Comparison of ENCODE assay signal across 8 cellular contexts in the genomic region with DNA sequence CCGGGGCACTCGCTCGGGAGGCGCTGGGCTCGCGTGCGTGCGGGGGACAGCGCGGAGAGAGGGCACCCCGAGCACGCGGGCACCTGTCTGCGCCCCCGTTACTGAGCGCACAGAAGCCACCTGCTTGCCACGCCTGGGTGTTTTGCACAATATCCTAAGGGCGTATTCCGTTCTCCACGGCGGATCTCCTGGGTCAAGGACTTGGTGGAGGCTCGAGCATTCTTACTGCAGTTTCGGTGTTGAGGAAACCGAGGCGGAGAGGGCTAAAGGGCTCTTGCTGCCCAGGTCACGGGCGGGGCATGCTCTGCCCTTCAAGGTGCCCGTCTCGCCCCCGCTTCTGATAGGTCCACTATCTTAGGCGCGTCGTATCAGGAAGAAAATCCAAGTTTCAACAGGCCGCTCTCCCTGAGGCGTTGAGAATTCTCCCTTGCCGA. TPM values are rescaled to one million over a fixed set of nuclear protein-coding genes. Genes with fewer than 3 reads are reported as not detected.
DNase-seq lines count a peak whose midpoint lies in the region; ATAC-seq, FAIRE-seq and TF ChIP-seq lines count a peak whose summit lies in the region.

No MANE protein-coding gene starts in this region.

- peak overlapping the region; percentile 82 for H3K4me3 Mint-ChIP-seq in Calu3 (ENCODE audit: low read depth, unreplicated experiment)

- peak overlapping the region; percentile 78 to 94 (median 84) for H3K4me3 ChIP-seq in esophagus squamous epithelium
- H3K4me3 ChIP-seq in neural cell (ENCODE audit: low read length) = peak overlapping the region; percentile 84

- no peaks in the 10 kb centered on the region for H3K79me2 ChIP-seq in neural cell (replicated peaks; ENCODE audit: insufficient read depth, low read length)

- no peak for TF ChIP-seq EP300 in neural cell (conservative IDR thresholded peaks at IDR 0.05; ENCODE audit: poor library complexity, severe bottlenecking)

- H3K9ac ChIP-seq in neural cell (ENCODE audit: low read length) = peak overlapping the region; percentile 58

- H3K27me3 Mint-ChIP-seq in Calu3 (ENCODE audit: unreplicated experiment) = no peaks in the 10 kb centered on the region

- H3K9me3 Mint-ChIP-seq in Calu3 (ENCODE audit: low read depth, unreplicated experiment) = no peaks in the 10 kb centered on the region

- TF ChIP-seq CTCF in Calu3 (IDR thresholded peaks at IDR 0.05; ENCODE audit: unreplicated experiment) (no peak), esophagus squamous epithelium (IDR thresholded peaks at IDR 0.05) (no peak), neural cell (IDR thresholded peaks at IDR 0.05; ENCODE audit: poor library complexity, severe bottlenecking) (no peak)

- peak overlapping the region; percentile 87 for H3K4me2 ChIP-seq in neural cell (ENCODE audit: low read length)

- no peaks in the 10 kb centered on the region for H3F3A ChIP-seq in neural cell (ENCODE audit: insufficient read depth, low read length, poor library complexity, severe bottlenecking)

- H3K27ac ChIP-seq in esophagus squamous epithelium (peak overlapping the region; percentile 86 to 90 (median 87)), neural cell (ENCODE audit: low read length) (no peak overlapping the region)

- DNase-seq in Calu3 (peak; percentile 34), SW480 (ENCODE audit: low spot score) (peak; percentile 54), esophagus squamous epithelium (lab: John Stamatoyannopoulos, UW) (no peak), frontal cortex (ENCODE audit: low spot score in 2 of 2) (no peak), mesenteric fat pad (ENCODE audit: low spot score) (no peak)

- no TSS peak for BruUV-seq in Calu3 (replicated peaks; lab: Mats Ljungman, UMichigan)

- intact Hi-C loops in Calu3 (cut with micrococcal nuclease; ENCODE audit: unreplicated experiment) = no loop called here
- intact Hi-C loops in esophagus squamous epithelium (cut with DNase I) = no loop called here

- CTCF ChIA-PET in Calu3 (lab: Charles Lee) = no interaction called here

- peaks cover 0 to 13% (median 10%) of the 10 kb centered on the region in 3 donors for H3K9me3 ChIP-seq in esophagus squamous epithelium
- no peaks in the 10 kb centered on the region for H3K9me3 ChIP-seq in neural cell (ENCODE audit: low read length)

- H3K27ac Mint-ChIP-seq in Calu3 (ENCODE audit: unreplicated experiment) = no peak overlapping the region

- no peak for TF ChIP-seq POLR2A in esophagus squamous epithelium (IDR thresholded peaks at IDR 0.05)

- no peaks in the 10 kb centered on the region for H4K20me1 ChIP-seq in neural cell (ENCODE audit: insufficient read depth)

- WGBS in esophagus squamous epithelium, 2 donors = 0 to 1% methylated on average over 21 to 28 of the region's 36 CpGs

- no peaks in the 10 kb centered on the region for H3K9me2 ChIP-seq in neural cell (ENCODE audit: insufficient read depth, low read length)

- ATAC-seq in HG02759 (IDR thresholded peaks at IDR 0.05; ENCODE audit: unreplicated experiment) (peak; percentile 0), GM18868 (IDR thresholded peaks at IDR 0.05; ENCODE audit: unreplicated experiment) (no peak)

- peaks cover 16% of the 10 kb centered on the region for H3K36me3 Mint-ChIP-seq in Calu3 (ENCODE audit: insufficient read depth, unreplicated experiment)

- FAIRE-seq in frontal cortex (lab: Jason Lieb, UNC) = no peak

- H3K36me3 ChIP-seq in esophagus squamous epithelium (no peaks in the 10 kb centered on the region), neural cell (ENCODE audit: insufficient read depth, low read length) (no peaks in the 10 kb centered on the region)

- peak overlapping the region; percentile 4 for H2AFZ ChIP-seq in neural cell (ENCODE audit: low read depth, low read length)

- no peaks in the 10 kb centered on the region for H3K27me3 ChIP-seq in esophagus squamous epithelium
- peaks cover 8% of the 10 kb centered on the region for H3K27me3 ChIP-seq in neural cell (ENCODE audit: insufficient read depth, low read depth, low read length)

- peaks cover 30 to 72% (median 45%) of the 10 kb centered on the region in 3 donors for H3K4me1 ChIP-seq in esophagus squamous epithelium

- H3K4me1 Mint-ChIP-seq in Calu3 (ENCODE audit: low read depth, unreplicated experiment) = peaks cover 12% of the 10 kb centered on the region

- TF ChIP-seq RAD21 in neural cell (conservative IDR thresholded peaks at IDR 0.05) = no peak

TF ChIP-seq in neural cell, 6 proteins besides CTCF, POLR2A, EP300 and RAD21:
- TF ChIP-seq MXI1 (conservative IDR thresholded peaks at IDR 0.05; ENCODE audit: poor library complexity, severe bottlenecking) (peak; percentile 12), POLR2AphosphoS5 (IDR thresholded peaks at IDR 0.05) (no peak)

RNA-seq across cellular contexts. Expression of a gene that starts 0.5 kb away (rescaled TPM):
- total RNA-seq in Calu3 (2022) = 13.4 and 16.7 TPM in 2 replicates
- total RNA-seq in esophagus squamous epithelium = 10 to 100 TPM; 20.1 to 70.0 (median 45.0) TPM
- 18.2 and 18.6 TPM in 2 replicates for polyA plus RNA-seq in neural cell
- polyA minus RNA-seq in neural cell = 21.7 and 24.9 TPM in 2 replicates
- total RNA-seq in frontal cortex = 87.2 TPM
- 51.7 TPM for total RNA-seq in mesenteric fat pad

Comparison
In these comparisons a context has a peak if more than half of its experiments do, and no peak if none do; other contexts are left out.
1. DNase-seq: peak in Calu3 (single experiment) and SW480 (single experiment); none in esophagus squamous epithelium (single experiment), frontal cortex (0 of 2) and mesenteric fat pad (single experiment).